15 cellular contexts compared by ENCODE assay signal in genomic region chr3:37375184-37376120, GRCh38.
A peak's percentile ranks its signal among the peaks of the same experiment; 100 is the strongest.
DNase-seq lines count a peak whose midpoint lies in the region; ATAC-seq, FAIRE-seq and TF ChIP-seq lines count a peak whose summit lies in the region.
"Had no signal": no experiment of that assay in that cellular context is flagged by ENCODE, and none has a peak within 500 bp of the region (broad histone marks: within the 10 kb centered on the region; RNA-seq: fewer than 3 reads in every experiment).

No MANE protein-coding gene starts in this region.

- no peaks in the 10 kb centered on the region for H3K4me1 Mint-ChIP-seq in activated CD8-positive, alpha-beta T cell treated with anti-CD3 and anti-CD28 coated beads for 36 hours (ENCODE audit: low read depth)
- no peaks in the 10 kb centered on the region for H3K4me1 Mint-ChIP-seq in activated CD8-positive, alpha-beta T cell treated with anti-CD3 and anti-CD28 coated beads, Interleukin-2, amount 10 ng/mL, durations not matched to agents 7 days and 5 days (ENCODE audit: low read depth)

- no peak for TF ChIP-seq CTCF in activated CD8-positive, alpha-beta T cell treated with anti-CD3 and anti-CD28 coated beads for 36 hours (IDR thresholded peaks at IDR 0.05)
- no peak for TF ChIP-seq CTCF in pancreas (IDR thresholded peaks at IDR 0.05)

- CTCF ChIA-PET in activated CD8-positive, alpha-beta T cell treated with anti-CD3 and anti-CD28 coated beads for 36 hours (lab: Charles Lee), result no interaction called here
- CTCF ChIA-PET in activated CD8-positive, alpha-beta T cell treated with anti-CD3 and anti-CD28 coated beads, Interleukin-2, amount 10 ng/mL, durations not matched to agents 7 days and 5 days (lab: Charles Lee), result no interaction called here

- H3K27me3 Mint-ChIP-seq in activated CD8-positive, alpha-beta T cell treated with anti-CD3 and anti-CD28 coated beads for 36 hours, result no peaks in the 10 kb centered on the region
- H3K27me3 Mint-ChIP-seq in activated CD8-positive, alpha-beta T cell treated with anti-CD3 and anti-CD28 coated beads, Interleukin-2, amount 10 ng/mL, durations not matched to agents 7 days and 5 days (ENCODE audit: low read depth), result no peaks in the 10 kb centered on the region

- H3K9me3 Mint-ChIP-seq in activated CD8-positive, alpha-beta T cell treated with anti-CD3 and anti-CD28 coated beads for 36 hours, result peaks cover 6% of the 10 kb centered on the region
- H3K9me3 Mint-ChIP-seq in activated CD8-positive, alpha-beta T cell treated with anti-CD3 and anti-CD28 coated beads, Interleukin-2, amount 10 ng/mL, durations not matched to agents 7 days and 5 days (ENCODE audit: insufficient read depth), result peaks cover 5% of the 10 kb centered on the region

- DNase-seq in activated CD8-positive, alpha-beta T cell treated with anti-CD3 and anti-CD28 coated beads for 36 hours, result no peak
- DNase-seq in activated CD8-positive, alpha-beta T cell treated with anti-CD3 and anti-CD28 coated beads, Interleukin-2, amount 10 ng/mL, durations not matched to agents 7 days and 5 days, result no peak
- DNase-seq in NT2/D1 (ENCODE audit: low read depth, low spot score) (peak; percentile 56), left ventricle myocardium superior (no peak), pancreas (no peak), NCI-H1105 (lab: John Stamatoyannopoulos, UW) (no peak), hypothalamus (lab: John Stamatoyannopoulos, UW) (no peak), D341Med (ENCODE audit: low spot score) (no peak)
- DNase-seq: activated CD4-positive, alpha-beta T cell treated with anti-CD3 and anti-CD28 coated beads, Interleukin-2, amount 50 U/mL, for 4 hours; activated effector memory CD4-positive, alpha-beta T cell treated with anti-CD3 and anti-CD28 coated beads, Interleukin-2, amount 50 U/mL, for 16 hours; NCI-H2171 treated with DMSO at 0.1 percent for 48 hours; T-helper 2 cell; trophoblast cell had no signal

- H3K36me3 ChIP-seq in NT2/D1 (ENCODE audit: insufficient read depth, insufficient read length, low read length) (no peaks in the 10 kb centered on the region), pancreas (peaks cover 0 to 1% (median 0%) of the 10 kb centered on the region in 3 donors)

- no peak overlapping the region for H3K4me3 Mint-ChIP-seq in activated CD8-positive, alpha-beta T cell treated with anti-CD3 and anti-CD28 coated beads for 36 hours
- no peak overlapping the region for H3K4me3 Mint-ChIP-seq in activated CD8-positive, alpha-beta T cell treated with anti-CD3 and anti-CD28 coated beads, Interleukin-2, amount 10 ng/mL, durations not matched to agents 7 days and 5 days

- peak overlapping the region; percentile 18 for H3K9ac ChIP-seq in NT2/D1 (ENCODE audit: insufficient read length, low read depth)

- H3K27me3 ChIP-seq in NT2/D1 (ENCODE audit: insufficient read depth, insufficient read length) (no peaks in the 10 kb centered on the region), pancreas (no peaks in the 10 kb centered on the region)

- no peak for FAIRE-seq in pancreas (lab: Jason Lieb, UNC)
- FAIRE-seq: endometrium had no signal

- H3K4me3 ChIP-seq in NT2/D1 (ENCODE audit: insufficient read length, low read depth) (no peak overlapping the region), pancreas (no peak overlapping the region)
- H3K4me3 ChIP-seq: lung had no signal

- H3K27ac Mint-ChIP-seq in activated CD8-positive, alpha-beta T cell treated with anti-CD3 and anti-CD28 coated beads for 36 hours, result peak overlapping the region; percentile 10
- no peak overlapping the region for H3K27ac Mint-ChIP-seq in activated CD8-positive, alpha-beta T cell treated with anti-CD3 and anti-CD28 coated beads, Interleukin-2, amount 10 ng/mL, durations not matched to agents 7 days and 5 days

- H3K27ac ChIP-seq in pancreas, result no peak overlapping the region

- POLR2A ChIA-PET in activated CD8-positive, alpha-beta T cell treated with anti-CD3 and anti-CD28 coated beads for 36 hours (lab: Charles Lee), result no interaction called here
- POLR2A ChIA-PET in activated CD8-positive, alpha-beta T cell treated with anti-CD3 and anti-CD28 coated beads, Interleukin-2, amount 10 ng/mL, durations not matched to agents 7 days and 5 days (lab: Charles Lee), result no interaction called here

- peaks cover 19% of the 10 kb centered on the region; the same call in 1 of the 2 replicates for H3K9me3 ChIP-seq in NT2/D1 (ENCODE audit: insufficient read depth, low read length)
- H3K9me3 ChIP-seq in pancreas, result no peaks in the 10 kb centered on the region

- H3K4me1 ChIP-seq in NT2/D1 (ENCODE audit: insufficient read depth, insufficient read length), result peaks cover 10% of the 10 kb centered on the region
- H3K4me1 ChIP-seq in pancreas, result no peaks in the 10 kb centered on the region

- no peak for ATAC-seq in activated CD8-positive, alpha-beta T cell treated with anti-CD3 and anti-CD28 coated beads for 36 hours
- no peak for ATAC-seq in activated CD8-positive, alpha-beta T cell treated with anti-CD3 and anti-CD28 coated beads, Interleukin-2, amount 10 ng/mL, durations not matched to agents 7 days and 5 days
- ATAC-seq in left ventricle myocardium superior (peak; percentile 71), pancreas (peak; percentile 21 to 63 (median 50))

- peaks cover 48% of the 10 kb centered on the region for H3K36me3 Mint-ChIP-seq in activated CD8-positive, alpha-beta T cell treated with anti-CD3 and anti-CD28 coated beads for 36 hours (ENCODE audit: low read depth)
- H3K36me3 Mint-ChIP-seq in activated CD8-positive, alpha-beta T cell treated with anti-CD3 and anti-CD28 coated beads, Interleukin-2, amount 10 ng/mL, durations not matched to agents 7 days and 5 days (ENCODE audit: low read depth), result peaks cover 51% of the 10 kb centered on the region

- intact Hi-C loops in activated CD8-positive, alpha-beta T cell treated with anti-CD3 and anti-CD28 coated beads for 36 hours (cut with micrococcal nuclease), result no loop called here
- intact Hi-C loops in left ventricle myocardium superior (cut with micrococcal nuclease) (no loop called here), pancreas (cut with DNase I) (no loop called here)

Comparison
In these comparisons a context has a peak if more than half of its experiments do, and no peak if none do; other contexts are left out.
1. ATAC-seq: peak in left ventricle myocardium superior (single experiment) and pancreas (4 of 4); none in activated CD8-positive, alpha-beta T cell treated with anti-CD3 and anti-CD28 coated beads for 36 hours (single experiment) and activated CD8-positive, alpha-beta T cell treated with anti-CD3 and anti-CD28 coated beads, Interleukin-2, amount 10 ng/mL, durations not matched to agents 7 days and 5 days (single experiment).